8 cellular contexts compared by ENCODE assay signal in the genomic region with DNA sequence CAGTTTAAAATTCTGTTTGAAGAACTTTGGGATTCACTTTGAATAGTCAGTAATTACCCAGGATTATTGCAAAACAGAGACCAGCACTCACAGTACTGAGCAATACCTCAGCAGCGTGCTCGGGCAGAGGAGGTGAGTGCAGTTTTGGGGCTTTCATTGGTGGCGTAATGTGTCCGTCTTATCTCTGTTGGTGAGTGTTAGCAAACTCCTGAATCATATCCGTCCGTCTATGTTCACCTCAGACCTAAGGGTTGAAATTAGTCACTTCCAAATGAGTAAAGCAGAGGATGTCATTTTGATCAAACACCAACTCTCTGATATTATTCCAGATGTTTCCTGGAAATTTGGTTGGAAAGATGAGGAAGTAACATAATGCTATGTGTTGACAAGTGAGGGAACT.
DNase-seq lines count a peak whose midpoint lies in the region; ATAC-seq and TF ChIP-seq lines count a peak whose summit lies in the region.

No MANE protein-coding gene starts in this region.

- no peak overlapping the region for H3K4me3 ChIP-seq in epithelial cell of esophagus (ENCODE audit: low read length)

- DNase-seq in NCI-H226 (peak; percentile 95), epithelial cell of esophagus (ENCODE audit: low read depth) (peak; percentile 100), NCI-H1417 (lab: John Stamatoyannopoulos, UW) (no peak)
- DNase-seq in activated CD4-positive, alpha-beta memory T cell treated with anti-CD3 and anti-CD28 coated beads for 36 hours: peak; percentile 89
- DNase-seq in stimulated activated CD4-positive, alpha-beta T cell treated with anti-CD3 and anti-CD28 coated beads, TNF-alpha, amount 100 ng/mL, for 24 hours (ENCODE audit: low read depth in 3 of 3): peak in 2 of 3 experiments; percentile 45 to 54

- CTCF ChIA-PET in activated CD4-positive, alpha-beta memory T cell treated with anti-CD3 and anti-CD28 coated beads for 36 hours (lab: Charles Lee): interaction anchor here (0.7 to 3.4 kb wide), 5 partner anchors 17 to 125 kb away, joined by 3 to 24 read pairs (median 4); no protein-coding TSS in a partner anchor

- no peak for ATAC-seq in HG02759 (IDR thresholded peaks at IDR 0.05; ENCODE audit: unreplicated experiment)
- no peak for ATAC-seq in GM18520 (IDR thresholded peaks at IDR 0.05; ENCODE audit: unreplicated experiment)
- no peak for ATAC-seq in GM21367 (IDR thresholded peaks at IDR 0.05; ENCODE audit: unreplicated experiment)

- peaks cover 10% of the 10 kb centered on the region for H3K9me3 Mint-ChIP-seq in activated CD4-positive, alpha-beta memory T cell treated with anti-CD3 and anti-CD28 coated beads for 36 hours

- H3K4me3 Mint-ChIP-seq in activated CD4-positive, alpha-beta memory T cell treated with anti-CD3 and anti-CD28 coated beads for 36 hours: no peak overlapping the region

- peak overlapping the region; percentile 91 for H3K27ac Mint-ChIP-seq in activated CD4-positive, alpha-beta memory T cell treated with anti-CD3 and anti-CD28 coated beads for 36 hours

- H3K36me3 Mint-ChIP-seq in activated CD4-positive, alpha-beta memory T cell treated with anti-CD3 and anti-CD28 coated beads for 36 hours: peaks cover 39% of the 10 kb centered on the region

- peaks cover 78% of the 10 kb centered on the region for H3K4me1 Mint-ChIP-seq in activated CD4-positive, alpha-beta memory T cell treated with anti-CD3 and anti-CD28 coated beads for 36 hours (ENCODE audit: low read depth)

- no peaks in the 10 kb centered on the region for H3K27me3 Mint-ChIP-seq in activated CD4-positive, alpha-beta memory T cell treated with anti-CD3 and anti-CD28 coated beads for 36 hours

- intact Hi-C loops in activated CD4-positive, alpha-beta memory T cell treated with anti-CD3 and anti-CD28 coated beads for 36 hours (cut with micrococcal nuclease): loop anchor here (1.0 kb wide), 3 partner anchors 8 to 66 kb away; no protein-coding TSS in a partner anchor

- no peak for TF ChIP-seq CTCF in epithelial cell of esophagus (IDR thresholded peaks at IDR 0.05; ENCODE audit: insufficient read depth, low read depth, low read length, missing control alignments)

- POLR2A ChIA-PET in activated CD4-positive, alpha-beta memory T cell treated with anti-CD3 and anti-CD28 coated beads for 36 hours (lab: Charles Lee): interaction anchor here (1.0 to 3.7 kb wide), 4 partner anchors 14 to 55 kb away, joined by 3 to 46 read pairs (median 26); no protein-coding TSS in a partner anchor

Comparison
In these comparisons a context has a peak if more than half of its experiments do, and no peak if none do; other contexts are left out.
1. DNase-seq: peak in NCI-H226 (single experiment), activated CD4-positive, alpha-beta memory T cell treated with anti-CD3 and anti-CD28 coated beads for 36 hours (single experiment), epithelial cell of esophagus (single experiment) and stimulated activated CD4-positive, alpha-beta T cell treated with anti-CD3 and anti-CD28 coated beads, TNF-alpha, amount 100 ng/mL, for 24 hours (2 of 3); none in NCI-H1417 (0 of 3).